ENCODE assay signal across 1 cellular context in genomic region chr4:121799208-121799823, GRCh38.
TF ChIP-seq lines count a peak whose summit lies in the region.

No MANE protein-coding gene starts in this region.

TF ChIP-seq in HepG2, 621 proteins besides CTCF, POLR2A, EP300 and RAD21 (continues in another document):
- TF ChIP-seq HMG20A (CRISPR knock-in tag; IDR thresholded peaks at IDR 0.05; ENCODE audit: borderline replicate concordance) (peak; percentile 26; the same call in 1 of the 2 replicates), EHMT2 (IDR thresholded peaks at IDR 0.05; ENCODE audit: borderline replicate concordance, low read depth, low read length) (peak; percentile 82), NFE2L2 (IDR thresholded peaks at IDR 0.05; ENCODE audit: low read length) (no peak), RXRA (CRISPR knock-in tag; IDR thresholded peaks at IDR 0.05) (no peak), HNF4G (IDR thresholded peaks at IDR 0.05; ENCODE audit: borderline replicate concordance, low read depth, low read length) (peak; percentile 81), HNF4G (CRISPR knock-in tag; IDR thresholded peaks at IDR 0.05; ENCODE audit: borderline replicate concordance, low read depth) (no peak), FOXA3 (CRISPR knock-in tag; IDR thresholded peaks at IDR 0.05) (0 out of 2 replicates have a peak, but pooled peaks have one; percentile 49), TP53 (CRISPR knock-in tag; conservative IDR thresholded peaks at IDR 0.05) (no peak), ZNF331 (CRISPR knock-in tag; IDR thresholded peaks at IDR 0.05) (0 out of 2 replicates have a peak, but pooled peaks have one; percentile 16), KAT7 (CRISPR knock-in tag; IDR thresholded peaks at IDR 0.05; ENCODE audit: borderline replicate concordance) (no peak), RAD51 (IDR thresholded peaks at IDR 0.05; ENCODE audit: borderline replicate concordance) (no peak), IKZF5 (CRISPR knock-in tag; IDR thresholded peaks at IDR 0.05) (no peak), FOXA1 (IDR thresholded peaks at IDR 0.05) (no peak), FOXA1 (CRISPR knock-in tag; IDR thresholded peaks at IDR 0.05) (peak; percentile 58), TGIF2 (CRISPR knock-in tag; IDR thresholded peaks at IDR 0.05) (0 out of 2 replicates have a peak, but pooled peaks have one; percentile 18), HNF4A (CRISPR knock-in tag; IDR thresholded peaks at IDR 0.05) (peak; percentile 90), SMAD1 (CRISPR knock-in tag; IDR thresholded peaks at IDR 0.05; ENCODE audit: borderline replicate concordance, low read depth) (no peak), ASH2L (IDR thresholded peaks at IDR 0.05; ENCODE audit: insufficient read length, low read depth, low read length) (peak; percentile 78), ARID4A (CRISPR knock-in tag; IDR thresholded peaks at IDR 0.05; ENCODE audit: borderline replicate concordance) (no peak), IKZF4 (CRISPR knock-in tag; IDR thresholded peaks at IDR 0.05; ENCODE audit: borderline replicate concordance, low read depth, not compliant biosample characterization) (no peak), GATAD2A (CRISPR knock-in tag; IDR thresholded peaks at IDR 0.05) (peak; percentile 49; the same call in 1 of the 2 replicates), ZNF598 (CRISPR knock-in tag; IDR thresholded peaks at IDR 0.05; ENCODE audit: borderline replicate concordance) (no peak), KAT8 (CRISPR knock-in tag; IDR thresholded peaks at IDR 0.05) (peak; percentile 30; the same call in 1 of the 2 replicates), MED13 (CRISPR knock-in tag; IDR thresholded peaks at IDR 0.05) (no peak), KDM6A (CRISPR knock-in tag; IDR thresholded peaks at IDR 0.05; ENCODE audit: low read depth) (peak; percentile 66; the same call in 1 of the 2 replicates), PAXIP1 (CRISPR knock-in tag; conservative IDR thresholded peaks at IDR 0.05) (peak; percentile 77), AHDC1 (CRISPR knock-in tag; IDR thresholded peaks at IDR 0.05; ENCODE audit: borderline replicate concordance) (peak; percentile 57; the same call in 1 of the 2 replicates), HDAC2 (CRISPR knock-in tag; IDR thresholded peaks at IDR 0.05) (0 out of 2 replicates have a peak, but pooled peaks have one; percentile 22), FLYWCH1 (CRISPR knock-in tag; IDR thresholded peaks at IDR 0.05) (no peak), GATA4 (IDR thresholded peaks at IDR 0.05; ENCODE audit: borderline replicate concordance, low read depth) (no peak), ZNF644 (CRISPR knock-in tag; IDR thresholded peaks at IDR 0.05; ENCODE audit: low read depth) (peak; percentile 90), ZBTB2 (CRISPR knock-in tag; IDR thresholded peaks at IDR 0.05; ENCODE audit: low read depth) (no peak), ZHX1 (CRISPR knock-in tag; IDR thresholded peaks at IDR 0.05; ENCODE audit: low read depth) (no peak), NR3C1 (CRISPR knock-in tag; IDR thresholded peaks at IDR 0.05) (no peak), FOXP1 (IDR thresholded peaks at IDR 0.05) (no peak), FOXP1 (CRISPR knock-in tag; IDR thresholded peaks at IDR 0.05) (peak; percentile 26; the same call in 1 of the 2 replicates), CREM (IDR thresholded peaks at IDR 0.05) (peak; percentile 23; the same call in 1 of the 2 replicates), CREM (CRISPR knock-in tag; IDR thresholded peaks at IDR 0.05) (no peak), CEBPG (CRISPR knock-in tag; IDR thresholded peaks at IDR 0.05) (peak; percentile 48), ZNF414 (CRISPR knock-in tag; IDR thresholded peaks at IDR 0.05) (no peak), NCOR1 (IDR thresholded peaks at IDR 0.05; ENCODE audit: borderline replicate concordance, low read length) (peak; percentile 80), ZNF589 (CRISPR knock-in tag; conservative IDR thresholded peaks at IDR 0.05) (no peak)
